ENCODE assay signal across 7 cellular contexts in genomic region chr1:70528591-70529333, GRCh38.
DNase-seq lines count a peak whose midpoint lies in the region; ATAC-seq and TF ChIP-seq lines count a peak whose summit lies in the region.

No MANE protein-coding gene starts in this region.

- no peak overlapping the region for H2AFZ ChIP-seq in DND-41 (ENCODE audit: low read depth, low read length)

- no peaks in the 10 kb centered on the region for H3K27me3 ChIP-seq in DND-41 (ENCODE audit: insufficient read depth, low read length, poor library complexity)
- H3K27me3 ChIP-seq in RWPE2 (ENCODE audit: insufficient read depth, poor library complexity, severe bottlenecking): no peaks in the 10 kb centered on the region

- DNase-seq in DND-41 (peak; percentile 31), HT-29 (ENCODE audit: low spot score) (peak; percentile 41), RWPE2 (ENCODE audit: low spot score) (no peak), fibroblast of pulmonary artery (ENCODE audit: low read depth) (peak; percentile 47), osteocyte (ENCODE audit: extremely low spot score, unreplicated experiment) (no peak)

- H3K4me3 ChIP-seq in DND-41 (ENCODE audit: low read depth in 1 of 2, low read length in 2 of 2) (no peak overlapping the region), RWPE2 (ENCODE audit: severe bottlenecking) (no peak overlapping the region), fibroblast of pulmonary artery (replicated peaks; ENCODE audit: low read depth, low read length) (no peak overlapping the region)

- H3K4me3 Mint-ChIP-seq in osteocyte (ENCODE audit: unreplicated experiment): no peak overlapping the region

- ATAC-seq in DND-41 (ENCODE audit: insufficient read depth, low read depth): peak; percentile 77
- ATAC-seq in GM18907 (IDR thresholded peaks at IDR 0.05; ENCODE audit: unreplicated experiment): peak; percentile 74
- peak; percentile 85 for ATAC-seq in RWPE2 (ENCODE audit: low read depth)
- no peak for ATAC-seq in GM21619 (IDR thresholded peaks at IDR 0.05; ENCODE audit: unreplicated experiment)

- H3K36me3 Mint-ChIP-seq in osteocyte (ENCODE audit: unreplicated experiment): no peaks in the 10 kb centered on the region

- no peaks in the 10 kb centered on the region for H3K9me3 Mint-ChIP-seq in osteocyte (ENCODE audit: unreplicated experiment)

- no peaks in the 10 kb centered on the region for H4K20me1 ChIP-seq in DND-41 (ENCODE audit: insufficient read depth, low read length)

- no peaks in the 10 kb centered on the region for H3K36me3 ChIP-seq in DND-41 (ENCODE audit: insufficient read depth, low read length)
- H3K36me3 ChIP-seq in RWPE2 (ENCODE audit: low read depth): no peaks in the 10 kb centered on the region

- no peaks in the 10 kb centered on the region for H3K4me1 Mint-ChIP-seq in osteocyte (ENCODE audit: unreplicated experiment)

- TF ChIP-seq CTCF in DND-41 (IDR thresholded peaks at IDR 0.05; ENCODE audit: borderline replicate concordance, extremely low read depth, low read length, poor library complexity, severe bottlenecking) (peak; percentile 76), RWPE2 (IDR thresholded peaks at IDR 0.05; ENCODE audit: poor library complexity, severe bottlenecking) (peak; percentile 70), fibroblast of pulmonary artery (IDR thresholded peaks at IDR 0.05; ENCODE audit: low read length, missing control alignments) (peak; percentile 73), osteocyte (IDR thresholded peaks at IDR 0.05) (peak; percentile 75)

- H3K9me3 ChIP-seq in DND-41 (ENCODE audit: insufficient read depth, low read length, severe bottlenecking): no peaks in the 10 kb centered on the region
- H3K9me3 ChIP-seq in RWPE2 (ENCODE audit: severe bottlenecking): no peaks in the 10 kb centered on the region

- H3K79me2 ChIP-seq in DND-41 (ENCODE audit: insufficient read depth, low read length): no peaks in the 10 kb centered on the region

- H3K4me1 ChIP-seq in DND-41 (ENCODE audit: insufficient read depth, low read length) (no peaks in the 10 kb centered on the region), RWPE2 (ENCODE audit: insufficient read depth, poor library complexity, severe bottlenecking) (peaks cover 4% of the 10 kb centered on the region)

- H3K4me2 ChIP-seq in DND-41 (ENCODE audit: insufficient read depth, low read length): no peak overlapping the region

- no peak overlapping the region for H3K27ac Mint-ChIP-seq in osteocyte (ENCODE audit: unreplicated experiment)

- H3K27me3 Mint-ChIP-seq in osteocyte (ENCODE audit: unreplicated experiment): peaks cover 61% of the 10 kb centered on the region

- no peak overlapping the region for H3K9ac ChIP-seq in DND-41 (ENCODE audit: low read depth, low read length)

- H3K27ac ChIP-seq in DND-41 (ENCODE audit: low read length) (no peak overlapping the region), RWPE2 (ENCODE audit: poor library complexity, severe bottlenecking) (no peak overlapping the region)

Comparison
In these comparisons a context has a peak if more than half of its experiments do, and no peak if none do; other contexts are left out.
1. DNase-seq: peak in DND-41 (single experiment), HT-29 (single experiment) and fibroblast of pulmonary artery (single experiment); none in RWPE2 (single experiment) and osteocyte (single experiment).
2. Peak in every context shown above with its lines, with median percentiles within 50 percentile points of each other: CTCF ChIP-seq.